Comparison of ENCODE assay signal across 8 cellular contexts in genomic region chr2:74391209-74391579, GRCh38. TPM values are rescaled to one million over a fixed set of nuclear protein-coding genes. Genes with fewer than 3 reads are reported as not detected.
DNase-seq lines count a peak whose midpoint lies in the region; ATAC-seq, FAIRE-seq and TF ChIP-seq lines count a peak whose summit lies in the region.

No MANE protein-coding gene starts in this region.

- no peak for TF ChIP-seq POLR2A in spleen (IDR thresholded peaks at IDR 0.05)

- H3K27ac Mint-ChIP-seq in activated naive CD8-positive, alpha-beta T cell treated with anti-CD3 and anti-CD28 coated beads, Interleukin-2, amount 10 ng/mL, durations not matched to agents 7 days and 5 days = peak overlapping the region; percentile 99

- ATAC-seq in GM18858 (IDR thresholded peaks at IDR 0.05; ENCODE audit: unreplicated experiment) = peak; percentile 16
- ATAC-seq in activated naive CD8-positive, alpha-beta T cell treated with anti-CD3 and anti-CD28 coated beads, Interleukin-2, amount 10 ng/mL, durations not matched to agents 7 days and 5 days (ENCODE audit: low read depth) = peak; percentile 35

- no peak for TF ChIP-seq CTCF in spleen (IDR thresholded peaks at IDR 0.05 in 8 of 11, conservative IDR thresholded peaks at IDR 0.05 in 3 of 11)

- no peak for FAIRE-seq in urothelium cell line (lab: Jason Lieb, UNC)

- H3K4me3 Mint-ChIP-seq in activated naive CD8-positive, alpha-beta T cell treated with anti-CD3 and anti-CD28 coated beads, Interleukin-2, amount 10 ng/mL, durations not matched to agents 7 days and 5 days = peak overlapping the region; percentile 90

- intact Hi-C loops in spleen (cut with DNase I; ENCODE audit: low total_unique reads) = no loop called here

- no peaks in the 10 kb centered on the region for H3K27me3 ChIP-seq in ACC112 (ENCODE audit: insufficient read depth, low read length)
- H3K27me3 ChIP-seq in HUES48 (ENCODE audit: control insufficient read depth, insufficient read depth, low read length) = no peaks in the 10 kb centered on the region
- no peaks in the 10 kb centered on the region for H3K27me3 ChIP-seq in iPS-18a (ENCODE audit: control insufficient read depth, insufficient read depth, low read length)
- H3K27me3 ChIP-seq in spleen (replicated peaks in 1 of 7) = no peaks in the 10 kb centered on the region

- DNase-seq in activated naive CD8-positive, alpha-beta T cell treated with anti-CD3 and anti-CD28 coated beads, Interleukin-2, amount 10 ng/mL, durations not matched to agents 7 days and 5 days = no peak
- DNase-seq in spleen (no peak), urothelium cell line (ENCODE audit: low spot score) (no peak)
- DNase-seq in effector CD4-positive, alpha-beta T cell = no peak

- H3K9me3 Mint-ChIP-seq in activated naive CD8-positive, alpha-beta T cell treated with anti-CD3 and anti-CD28 coated beads, Interleukin-2, amount 10 ng/mL, durations not matched to agents 7 days and 5 days = no peaks in the 10 kb centered on the region

- H3K4me1 Mint-ChIP-seq in activated naive CD8-positive, alpha-beta T cell treated with anti-CD3 and anti-CD28 coated beads, Interleukin-2, amount 10 ng/mL, durations not matched to agents 7 days and 5 days = peaks cover 4% of the 10 kb centered on the region

- H3K4me3 ChIP-seq in ACC112 (ENCODE audit: low read depth, low read length) (peak overlapping the region; percentile 92), HUES48 (ENCODE audit: low read depth, low read length) (peak overlapping the region; percentile 100), iPS-18a (ENCODE audit: low read length) (peak overlapping the region; percentile 99), spleen (peak overlapping the region; percentile 70 to 94 (median 86))

- H3K36me3 Mint-ChIP-seq in activated naive CD8-positive, alpha-beta T cell treated with anti-CD3 and anti-CD28 coated beads, Interleukin-2, amount 10 ng/mL, durations not matched to agents 7 days and 5 days = no peaks in the 10 kb centered on the region

- H2AFZ ChIP-seq in ACC112 (ENCODE audit: low read length, unreplicated experiment) = peak overlapping the region; percentile 89

- H3K4me1 ChIP-seq in ACC112 (ENCODE audit: control insufficient read depth, insufficient read depth, low read length, unreplicated experiment) = peaks cover 31% of the 10 kb centered on the region
- H3K4me1 ChIP-seq in HUES48 (ENCODE audit: control insufficient read depth, insufficient read depth, low read length) = peaks cover 10% of the 10 kb centered on the region; the same call in 1 of the 2 replicates
- H3K4me1 ChIP-seq in iPS-18a (ENCODE audit: control insufficient read depth, low read depth, low read length) = peaks cover 7% of the 10 kb centered on the region
- H3K4me1 ChIP-seq in spleen = peaks cover 15 to 53% (median 35%) of the 10 kb centered on the region in 6 donors

- peaks cover 57% of the 10 kb centered on the region for H3K79me2 ChIP-seq in ACC112 (ENCODE audit: control insufficient read depth, insufficient read depth, low read length, unreplicated experiment)

- H3K27ac ChIP-seq in ACC112 (ENCODE audit: low read depth, low read length) (no peak overlapping the region), HUES48 (ENCODE audit: low read depth, low read length) (peak overlapping the region; percentile 92), iPS-18a (ENCODE audit: low read length) (peak overlapping the region; percentile 86), spleen (peak overlapping the region; percentile 91 to 97 (median 96))

- WGBS in spleen, 5 donors = 0 to 2% (median 0%) methylated on average over 11 of the region's 11 CpGs

- H3K36me3 ChIP-seq in ACC112 (ENCODE audit: insufficient read depth, low read length) (no peaks in the 10 kb centered on the region), HUES48 (ENCODE audit: control insufficient read depth, insufficient read depth, low read length) (0 out of 2 replicates have a peak, but pooled peaks cover under 1% of the 10 kb centered on the region), iPS-18a (ENCODE audit: control insufficient read depth, low read depth, low read length) (no peaks in the 10 kb centered on the region), spleen (peaks cover 0 to 7% (median 0%) of the 10 kb centered on the region in 6 donors)

- H3K9me3 ChIP-seq in HUES48 (ENCODE audit: control insufficient read depth, insufficient read depth, low read length) (no peaks in the 10 kb centered on the region), iPS-18a (ENCODE audit: control insufficient read depth, low read depth, low read length) (no peaks in the 10 kb centered on the region), spleen (no peaks in the 10 kb centered on the region)

- H3K9ac ChIP-seq in HUES48 (ENCODE audit: low read depth, low read length) (peak overlapping the region; percentile 87), iPS-18a (ENCODE audit: low read length) (peak overlapping the region; percentile 91)

- POLR2A ChIA-PET in activated naive CD8-positive, alpha-beta T cell treated with anti-CD3 and anti-CD28 coated beads, Interleukin-2, amount 10 ng/mL, durations not matched to agents 7 days and 5 days (lab: Charles Lee) = interaction anchor here (0.7 to 2.7 kb wide), 14 partner anchors 26 to 213 kb away, joined by 3 to 14 read pairs (median 3); partner anchors contain the start of genes C2orf81, MOB1A, MTHFD2 and WBP1

- H3K27me3 Mint-ChIP-seq in activated naive CD8-positive, alpha-beta T cell treated with anti-CD3 and anti-CD28 coated beads, Interleukin-2, amount 10 ng/mL, durations not matched to agents 7 days and 5 days = peaks cover 5% of the 10 kb centered on the region

RNA-seq across cellular contexts. Expression of gene DCTN1, which starts 11.1 kb away (rescaled TPM):
- 100 to 1,000 TPM; 111 to 113 TPM for total RNA-seq in activated naive CD8-positive, alpha-beta T cell treated with anti-CD3 and anti-CD28 coated beads, Interleukin-2, amount 10 ng/mL, durations not matched to agents 7 days and 5 days
- total RNA-seq in spleen = 100 to 1,000 TPM in 4 of 7 donors, 10 to 100 TPM in 3; 81.8 to 113 (median 100) TPM
- polyA plus RNA-seq in spleen = 10 to 100 TPM; 47.8 to 77.2 (median 53.7) TPM

RNA-seq across cellular contexts. Expression of gene C2orf81, which starts 30.2 kb away (rescaled TPM):
- 1 to 10 TPM; 3.7 to 5.8 TPM for total RNA-seq in activated naive CD8-positive, alpha-beta T cell treated with anti-CD3 and anti-CD28 coated beads, Interleukin-2, amount 10 ng/mL, durations not matched to agents 7 days and 5 days
- total RNA-seq in spleen = 1 to 10 TPM; 1.7 to 4.0 (median 2.8) TPM
- 1 to 10 TPM; 3.2 to 5.7 (median 5.1) TPM for polyA plus RNA-seq in spleen

RNA-seq across cellular contexts. Expression of gene WDR54, which starts 30.3 kb away (rescaled TPM):
- 10 to 100 TPM; 88.9 to 94.4 TPM for total RNA-seq in activated naive CD8-positive, alpha-beta T cell treated with anti-CD3 and anti-CD28 coated beads, Interleukin-2, amount 10 ng/mL, durations not matched to agents 7 days and 5 days
- total RNA-seq in spleen = 10 to 100 TPM; 15.1 to 24.3 (median 17.9) TPM
- 10 to 100 TPM; 23.7 to 26.0 (median 24.4) TPM for polyA plus RNA-seq in spleen

RNA-seq across cellular contexts. Expression of gene SLC4A5, which starts 48.0 kb away (rescaled TPM):
- total RNA-seq in activated naive CD8-positive, alpha-beta T cell treated with anti-CD3 and anti-CD28 coated beads, Interleukin-2, amount 10 ng/mL, durations not matched to agents 7 days and 5 days = 1 to 10 TPM; 3.6 to 6.6 TPM
- total RNA-seq in spleen = 1 to 10 TPM; 2.1 to 9.7 (median 3.9) TPM
- polyA plus RNA-seq in spleen = 1 to 10 TPM in 1 of 3 donors, under 1 TPM in 2; 0.45 to 1.1 (median 0.62) TPM

RNA-seq across cellular contexts. Expression of gene RTKN, which starts 50.5 kb away (rescaled TPM):
- total RNA-seq in activated naive CD8-positive, alpha-beta T cell treated with anti-CD3 and anti-CD28 coated beads, Interleukin-2, amount 10 ng/mL, durations not matched to agents 7 days and 5 days = 1 to 10 TPM in 1 of 2 experiments, under 1 TPM in 1; 0.80 to 1.8 TPM
- 10 to 100 TPM in 3 of 7 donors, 1 to 10 TPM in 4; 5.0 to 11.1 (median 9.8) TPM for total RNA-seq in spleen
- 1 to 10 TPM; 3.2 to 6.9 (median 3.4) TPM for polyA plus RNA-seq in spleen
